1 cellular context compared by ENCODE assay signal in the genomic region with DNA sequence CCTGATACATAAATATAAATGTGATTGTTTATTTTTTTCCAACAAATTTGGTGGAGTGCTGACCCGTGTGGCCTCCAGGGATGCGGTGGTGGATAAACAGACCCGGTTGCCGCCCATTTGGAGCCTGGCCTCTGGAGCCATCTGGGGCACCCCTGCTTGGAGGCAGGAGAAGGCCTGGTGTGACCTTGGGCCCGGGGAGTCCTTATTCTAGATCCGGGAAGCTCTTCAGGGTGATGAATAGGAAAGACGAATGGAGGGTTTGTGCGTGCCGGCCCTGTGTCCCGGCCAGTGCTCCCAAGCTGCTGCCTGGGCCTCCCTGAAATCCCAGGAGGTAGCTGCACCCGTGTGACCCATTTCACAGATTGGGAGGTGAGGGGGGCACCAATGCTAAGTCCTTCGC.
TF ChIP-seq lines count a peak whose summit lies in the region.

No MANE protein-coding gene starts in this region.

TF ChIP-seq in HepG2, 621 proteins besides CTCF, POLR2A, EP300 and RAD21:
- peak; percentile 62; the same call in 1 of the 2 replicates for TF ChIP-seq ZNF629 (CRISPR knock-in tag; conservative IDR thresholded peaks at IDR 0.05)
- no peak for TF ChIP-seq ESRRA (CRISPR knock-in tag; IDR thresholded peaks at IDR 0.05; ENCODE audit: low read depth)
TF ChIP-seq in HepG2: peak in this region for 1.
